Comparison of ENCODE assay signal across 13 cellular contexts in the genomic region with DNA sequence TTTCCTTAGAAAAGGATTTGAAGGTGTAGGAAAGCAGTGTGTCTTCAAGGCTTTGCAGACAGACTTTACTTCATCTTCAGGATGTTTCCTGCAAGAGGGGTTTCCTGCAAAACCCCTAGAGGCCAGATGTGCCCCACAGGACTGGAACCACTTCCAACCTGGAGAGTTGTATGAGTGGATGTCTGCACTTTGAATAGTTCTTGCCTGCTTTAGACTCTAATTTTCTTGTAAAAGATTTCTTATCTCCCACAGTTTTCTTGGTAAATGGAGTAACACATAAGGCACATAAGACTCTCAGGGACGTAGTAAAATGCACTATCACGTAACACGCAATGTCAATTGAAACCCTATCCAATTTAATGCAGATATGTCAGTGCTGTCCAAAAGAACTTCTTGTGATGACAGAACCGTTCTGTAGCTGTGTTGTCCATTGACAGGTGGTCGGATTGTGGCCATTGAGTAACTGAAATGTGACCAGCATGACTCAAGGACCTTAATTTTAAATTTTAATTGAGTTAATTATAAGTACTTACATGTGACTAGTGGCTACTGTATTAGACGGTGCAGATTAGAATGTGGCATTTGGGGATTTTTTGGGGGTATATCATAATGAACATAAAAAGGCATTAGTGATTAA.
A peak's percentile ranks its signal among the peaks of the same experiment; 100 is the strongest.
DNase-seq lines count a peak whose midpoint lies in the region; ATAC-seq and TF ChIP-seq lines count a peak whose summit lies in the region.
"Had no signal": no experiment of that assay in that cellular context is flagged by ENCODE, and none has a peak within 500 bp of the region (broad histone marks: within the 10 kb centered on the region; RNA-seq: fewer than 3 reads in every experiment).

No MANE protein-coding gene starts in this region.

- H3K27me3 Mint-ChIP-seq in T-helper 1 cell treated with Interleukin-12 subunit alpha and Interleukin-12 subunit beta and Interleukin-4 antibody, amounts not matched to agents 30 μg/mL and 1 μg/mL, for 36 hours (ENCODE audit: low read depth), result no peaks in the 10 kb centered on the region
- H3K27me3 Mint-ChIP-seq in immature natural killer cell (ENCODE audit: low read depth in 3 of 3), result no peaks in the 10 kb centered on the region

- H3K4me2 ChIP-seq in Loucy (ENCODE audit: low read depth, low read length, poor library complexity, severe bottlenecking) (peak overlapping the region; percentile 33), smooth muscle cell (peak overlapping the region; percentile 72)

- H3K27me3 ChIP-seq in Loucy (ENCODE audit: insufficient read depth, low read length, poor library complexity, severe bottlenecking) (no peaks in the 10 kb centered on the region), smooth muscle cell (ENCODE audit: low read depth) (no peaks in the 10 kb centered on the region)
- H3K27me3 ChIP-seq: colonic mucosa, upper lobe of right lung had no signal

- H3K36me3 Mint-ChIP-seq in T-helper 1 cell treated with Interleukin-12 subunit alpha and Interleukin-12 subunit beta and Interleukin-4 antibody, amounts not matched to agents 30 μg/mL and 1 μg/mL, for 36 hours (ENCODE audit: low read depth), result peaks cover 10% of the 10 kb centered on the region
- peaks cover 0 to 6% (median 0%) of the 10 kb centered on the region in 3 donors for H3K36me3 Mint-ChIP-seq in immature natural killer cell

- peak overlapping the region; percentile 52 for H3K27ac ChIP-seq in smooth muscle cell (ENCODE audit: low read depth)
- H3K27ac ChIP-seq: colonic mucosa had no signal

- no peak for DNase-seq in T-helper 1 cell
- DNase-seq in immature natural killer cell, result no peak
- no peak for DNase-seq in smooth muscle cell (lab: John Stamatoyannopoulos, UW; ENCODE audit: unreplicated experiment)
- no peak for DNase-seq in NCI-H2107 (lab: John Stamatoyannopoulos, UW)
- DNase-seq: ACHN, MM.1S had no signal

- peak overlapping the region; percentile 56 for H3K27ac Mint-ChIP-seq in T-helper 1 cell treated with Interleukin-12 subunit alpha and Interleukin-12 subunit beta and Interleukin-4 antibody, amounts not matched to agents 30 μg/mL and 1 μg/mL, for 36 hours
- peak overlapping the region in 2 of 6 donors; percentile 51 to 88 for H3K27ac Mint-ChIP-seq in immature natural killer cell

- peaks cover 39% of the 10 kb centered on the region for H3K36me3 ChIP-seq in Loucy (ENCODE audit: insufficient read depth, low read length)
- no peaks in the 10 kb centered on the region for H3K36me3 ChIP-seq in smooth muscle cell (ENCODE audit: low read depth)
- H3K36me3 ChIP-seq: colonic mucosa, upper lobe of right lung had no signal

- H3K9me2 ChIP-seq in Loucy (replicated peaks; ENCODE audit: low read depth, low read length), result no peaks in the 10 kb centered on the region

- H3K79me2 ChIP-seq in Loucy (ENCODE audit: insufficient read depth, low read length) (peaks cover 100% of the 10 kb centered on the region), smooth muscle cell (ENCODE audit: low read depth) (peaks cover 64% of the 10 kb centered on the region)

- H3K9ac ChIP-seq in Loucy (ENCODE audit: low read depth, low read length, poor library complexity, severe bottlenecking) (no peak overlapping the region), smooth muscle cell (ENCODE audit: low read depth) (no peak overlapping the region)

- peaks cover 25% of the 10 kb centered on the region for H3K4me1 Mint-ChIP-seq in T-helper 1 cell treated with Interleukin-12 subunit alpha and Interleukin-12 subunit beta and Interleukin-4 antibody, amounts not matched to agents 30 μg/mL and 1 μg/mL, for 36 hours (ENCODE audit: low read depth)
- peaks cover 10 to 31% of the 10 kb centered on the region in 2 donors for H3K4me1 Mint-ChIP-seq in immature natural killer cell

- TF ChIP-seq CTCF in Loucy (conservative IDR thresholded peaks at IDR 0.05; ENCODE audit: low read length), result no peak; the same call in 1 of the 2 replicates
- no peak for TF ChIP-seq CTCF in smooth muscle cell (IDR thresholded peaks at IDR 0.05; ENCODE audit: borderline replicate concordance, insufficient read depth, poor library complexity, severe bottlenecking)

- 60% methylated on average over 6 of the region's 6 CpGs for WGBS in smooth muscle cell (ENCODE audit: low lambda C conversion rate)

- H3K4me1 ChIP-seq in Loucy (ENCODE audit: insufficient read depth, low read length, poor library complexity, severe bottlenecking), result peaks cover 62% of the 10 kb centered on the region
- H3K4me1 ChIP-seq in smooth muscle cell (ENCODE audit: low read depth), result peaks cover 34% of the 10 kb centered on the region

- no peak for ATAC-seq in HG03442 (IDR thresholded peaks at IDR 0.05; ENCODE audit: unreplicated experiment)
- ATAC-seq in GM18519 (IDR thresholded peaks at IDR 0.05; ENCODE audit: low FRiP score, unreplicated experiment), result no peak

- no peak overlapping the region for H3K4me3 Mint-ChIP-seq in T-helper 1 cell treated with Interleukin-12 subunit alpha and Interleukin-12 subunit beta and Interleukin-4 antibody, amounts not matched to agents 30 μg/mL and 1 μg/mL, for 36 hours
- H3K4me3 Mint-ChIP-seq in immature natural killer cell, result peak overlapping the region; percentile 10 to 62 (median 25)

- peaks cover 99% of the 10 kb centered on the region for H4K20me1 ChIP-seq in Loucy (ENCODE audit: insufficient read depth, low read length, poor library complexity, severe bottlenecking)
- peaks cover 99% of the 10 kb centered on the region for H4K20me1 ChIP-seq in smooth muscle cell (ENCODE audit: low read depth)

- H2AFZ ChIP-seq in Loucy (ENCODE audit: low read length), result no peak overlapping the region
- no peak overlapping the region for H2AFZ ChIP-seq in smooth muscle cell (ENCODE audit: low read depth)

- H3F3A ChIP-seq in Loucy (ENCODE audit: low read depth), result no peaks in the 10 kb centered on the region
- no peaks in the 10 kb centered on the region for H3F3A ChIP-seq in smooth muscle cell (ENCODE audit: low read depth)

- H3K4me3 ChIP-seq in Loucy (ENCODE audit: low read length, poor library complexity, severe bottlenecking) (no peak overlapping the region), smooth muscle cell (no peak overlapping the region)
- H3K4me3 ChIP-seq: colonic mucosa, lung, upper lobe of right lung had no signal

- H3K9me3 ChIP-seq in Loucy (ENCODE audit: insufficient read depth, low read depth, low read length), result no peaks in the 10 kb centered on the region
- H3K9me3 ChIP-seq in smooth muscle cell (replicated peaks; ENCODE audit: low read depth), result no peaks in the 10 kb centered on the region
- H3K9me3 ChIP-seq: colonic mucosa, upper lobe of right lung had no signal

- no peaks in the 10 kb centered on the region for H3K9me3 Mint-ChIP-seq in T-helper 1 cell treated with Interleukin-12 subunit alpha and Interleukin-12 subunit beta and Interleukin-4 antibody, amounts not matched to agents 30 μg/mL and 1 μg/mL, for 36 hours
- no peaks in the 10 kb centered on the region for H3K9me3 Mint-ChIP-seq in immature natural killer cell
